In genomic region chr1:155911156-155912055, GRCh38 we compare ENCODE assay signal across 1 cellular context.
TF ChIP-seq lines count a peak whose summit lies in the region.

RIT1 (minus strand) TSS chr1:155911349; CDS start chr1:155910761, 588 bp downstream.

TF ChIP-seq in HepG2, 621 proteins besides CTCF, POLR2A, EP300 and RAD21 (continued from another document and continues in another):
- TF ChIP-seq, protein P1, sequence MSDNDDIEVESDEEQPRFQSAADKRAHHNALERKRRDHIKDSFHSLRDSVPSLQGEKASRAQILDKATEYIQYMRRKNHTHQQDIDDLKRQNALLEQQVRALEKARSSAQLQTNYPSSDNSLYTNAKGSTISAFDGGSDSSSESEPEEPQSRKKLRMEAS (IDR thresholded peaks at IDR 0.05) = no peak
- TF ChIP-seq ZNF629 (CRISPR knock-in tag; conservative IDR thresholded peaks at IDR 0.05) (no peak), HNF4A (CRISPR knock-in tag; IDR thresholded peaks at IDR 0.05) (no peak), ZNF335 (CRISPR knock-in tag; IDR thresholded peaks at IDR 0.05) (no peak), ZFX (CRISPR knock-in tag; IDR thresholded peaks at IDR 0.05; ENCODE audit: low read depth) (peak; percentile 37; the same call in 1 of the 2 replicates), REPIN1 (CRISPR knock-in tag; IDR thresholded peaks at IDR 0.05; ENCODE audit: borderline replicate concordance, low read depth) (no peak; the same call in 1 of the 2 replicates), MYNN (CRISPR knock-in tag; IDR thresholded peaks at IDR 0.05; ENCODE audit: low read depth) (no peak), FOXM1 (CRISPR knock-in tag; IDR thresholded peaks at IDR 0.05) (no peak), CAMTA2 (CRISPR knock-in tag; IDR thresholded peaks at IDR 0.05; ENCODE audit: borderline replicate concordance) (no peak), HMGA1 (CRISPR knock-in tag; conservative IDR thresholded peaks at IDR 0.05) (no peak), NCOA2 (CRISPR knock-in tag; IDR thresholded peaks at IDR 0.05) (peak; percentile 43; the same call in 1 of the 2 replicates), ERF (CRISPR knock-in tag; IDR thresholded peaks at IDR 0.05) (no peak), ARNT (IDR thresholded peaks at IDR 0.05) (no peak), RFX1 (IDR thresholded peaks at IDR 0.05) (no peak), MZF1 (CRISPR knock-in tag; IDR thresholded peaks at IDR 0.05; ENCODE audit: borderline replicate concordance) (no peak), ZNF652 (CRISPR knock-in tag; IDR thresholded peaks at IDR 0.05; ENCODE audit: borderline replicate concordance, low read depth) (no peak), RORA (CRISPR knock-in tag; IDR thresholded peaks at IDR 0.05) (no peak), ZEB1 (IDR thresholded peaks at IDR 0.05; ENCODE audit: insufficient replicate concordance, low read depth) (no peak), ZNF24 (IDR thresholded peaks at IDR 0.05) (no peak), ZNF205 (CRISPR knock-in tag; IDR thresholded peaks at IDR 0.05) (no peak), MEIS2 (CRISPR knock-in tag; IDR thresholded peaks at IDR 0.05) (peak; percentile 59; the same call in 1 of the 2 replicates), PRPF4 (IDR thresholded peaks at IDR 0.05; ENCODE audit: low read depth, low read length, poor library complexity, severe bottlenecking) (no peak), ZNF772 (CRISPR knock-in tag; IDR thresholded peaks at IDR 0.05) (no peak), ZBTB39 (CRISPR knock-in tag; IDR thresholded peaks at IDR 0.05) (no peak), RBM39 (IDR thresholded peaks at IDR 0.05; ENCODE audit: low read depth, low read length, poor library complexity, severe bottlenecking) (peak; percentile 52), ZNF547 (CRISPR knock-in tag; IDR thresholded peaks at IDR 0.05) (no peak), POGZ (CRISPR knock-in tag; IDR thresholded peaks at IDR 0.05) (no peak), XRCC5 (optimal IDR thresholded peaks at IDR 0.05; ENCODE audit: low read length) (peak; percentile 51), ZNF784 (CRISPR knock-in tag; IDR thresholded peaks at IDR 0.05; ENCODE audit: borderline replicate concordance) (no peak), NONO (IDR thresholded peaks at IDR 0.05) (no peak), NONO (CRISPR knock-in tag; conservative IDR thresholded peaks at IDR 0.05) (peak; percentile 46; the same call in 1 of the 2 replicates), ELF4 (CRISPR knock-in tag; IDR thresholded peaks at IDR 0.05; ENCODE audit: borderline replicate concordance) (no peak), ZNF782 (CRISPR knock-in tag; IDR thresholded peaks at IDR 0.05; ENCODE audit: borderline replicate concordance) (peak; percentile 56; the same call in 1 of the 2 replicates), RBM22 (optimal IDR thresholded peaks at IDR 0.05; ENCODE audit: low read length) (peak; percentile 59)
- TF ChIP-seq, protein P2, sequence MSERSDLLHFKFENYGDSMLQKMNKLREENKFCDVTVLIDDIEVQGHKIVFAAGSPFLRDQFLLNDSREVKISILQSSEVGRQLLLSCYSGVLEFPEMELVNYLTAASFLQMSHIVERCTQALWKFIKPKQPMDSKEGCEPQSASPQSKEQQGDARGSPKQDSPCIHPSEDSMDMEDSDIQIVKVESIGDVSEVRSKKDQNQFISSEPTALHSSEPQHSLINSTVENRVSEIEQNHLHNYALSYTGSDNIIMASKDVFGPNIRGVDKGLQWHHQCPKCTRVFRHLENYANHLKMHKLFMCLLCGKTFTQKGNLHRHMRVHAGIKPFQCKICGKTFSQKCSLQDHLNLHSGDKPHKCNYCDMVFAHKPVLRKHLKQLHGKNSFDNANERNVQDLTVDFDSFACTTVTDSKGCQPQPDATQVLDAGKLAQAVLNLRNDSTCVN (CRISPR knock-in tag; IDR thresholded peaks at IDR 0.05; ENCODE audit: borderline replicate concordance) = no peak
- TF ChIP-seq, protein P3, sequence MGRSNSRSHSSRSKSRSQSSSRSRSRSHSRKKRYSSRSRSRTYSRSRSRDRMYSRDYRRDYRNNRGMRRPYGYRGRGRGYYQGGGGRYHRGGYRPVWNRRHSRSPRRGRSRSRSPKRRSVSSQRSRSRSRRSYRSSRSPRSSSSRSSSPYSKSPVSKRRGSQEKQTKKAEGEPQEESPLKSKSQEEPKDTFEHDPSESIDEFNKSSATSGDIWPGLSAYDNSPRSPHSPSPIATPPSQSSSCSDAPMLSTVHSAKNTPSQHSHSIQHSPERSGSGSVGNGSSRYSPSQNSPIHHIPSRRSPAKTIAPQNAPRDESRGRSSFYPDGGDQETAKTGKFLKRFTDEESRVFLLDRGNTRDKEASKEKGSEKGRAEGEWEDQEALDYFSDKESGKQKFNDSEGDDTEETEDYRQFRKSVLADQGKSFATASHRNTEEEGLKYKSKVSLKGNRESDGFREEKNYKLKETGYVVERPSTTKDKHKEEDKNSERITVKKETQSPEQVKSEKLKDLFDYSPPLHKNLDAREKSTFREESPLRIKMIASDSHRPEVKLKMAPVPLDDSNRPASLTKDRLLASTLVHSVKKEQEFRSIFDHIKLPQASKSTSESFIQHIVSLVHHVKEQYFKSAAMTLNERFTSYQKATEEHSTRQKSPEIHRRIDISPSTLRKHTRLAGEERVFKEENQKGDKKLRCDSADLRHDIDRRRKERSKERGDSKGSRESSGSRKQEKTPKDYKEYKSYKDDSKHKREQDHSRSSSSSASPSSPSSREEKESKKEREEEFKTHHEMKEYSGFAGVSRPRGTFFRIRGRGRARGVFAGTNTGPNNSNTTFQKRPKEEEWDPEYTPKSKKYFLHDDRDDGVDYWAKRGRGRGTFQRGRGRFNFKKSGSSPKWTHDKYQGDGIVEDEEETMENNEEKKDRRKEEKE (IDR thresholded peaks at IDR 0.05) = no peak
- TF ChIP-seq, protein P4, sequence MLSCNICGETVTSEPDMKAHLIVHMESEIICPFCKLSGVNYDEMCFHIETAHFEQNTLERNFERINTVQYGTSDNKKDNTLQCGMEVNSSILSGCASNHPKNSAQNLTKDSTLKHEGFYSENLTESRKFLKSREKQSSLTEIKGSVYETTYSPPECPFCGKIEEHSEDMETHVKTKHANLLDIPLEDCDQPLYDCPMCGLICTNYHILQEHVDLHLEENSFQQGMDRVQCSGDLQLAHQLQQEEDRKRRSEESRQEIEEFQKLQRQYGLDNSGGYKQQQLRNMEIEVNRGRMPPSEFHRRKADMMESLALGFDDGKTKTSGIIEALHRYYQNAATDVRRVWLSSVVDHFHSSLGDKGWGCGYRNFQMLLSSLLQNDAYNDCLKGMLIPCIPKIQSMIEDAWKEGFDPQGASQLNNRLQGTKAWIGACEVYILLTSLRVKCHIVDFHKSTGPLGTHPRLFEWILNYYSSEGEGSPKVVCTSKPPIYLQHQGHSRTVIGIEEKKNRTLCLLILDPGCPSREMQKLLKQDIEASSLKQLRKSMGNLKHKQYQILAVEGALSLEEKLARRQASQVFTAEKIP (CRISPR knock-in tag; IDR thresholded peaks at IDR 0.05; ENCODE audit: borderline replicate concordance) = no peak
- TF ChIP-seq, protein P5, sequence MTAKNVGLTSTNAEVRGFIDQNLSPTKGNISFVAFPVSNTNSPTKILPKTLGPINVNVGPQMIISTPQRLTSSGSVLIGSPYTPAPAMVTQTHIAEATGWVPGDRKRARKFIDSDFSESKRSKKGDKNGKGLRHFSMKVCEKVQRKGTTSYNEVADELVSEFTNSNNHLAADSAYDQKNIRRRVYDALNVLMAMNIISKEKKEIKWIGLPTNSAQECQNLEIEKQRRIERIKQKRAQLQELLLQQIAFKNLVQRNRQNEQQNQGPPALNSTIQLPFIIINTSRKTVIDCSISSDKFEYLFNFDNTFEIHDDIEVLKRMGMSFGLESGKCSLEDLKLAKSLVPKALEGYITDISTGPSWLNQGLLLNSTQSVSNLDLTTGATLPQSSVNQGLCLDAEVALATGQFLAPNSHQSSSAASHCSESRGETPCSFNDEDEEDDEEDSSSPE (CRISPR knock-in tag; IDR thresholded peaks at IDR 0.05) = peak; percentile 50
- TF ChIP-seq, protein P6, sequence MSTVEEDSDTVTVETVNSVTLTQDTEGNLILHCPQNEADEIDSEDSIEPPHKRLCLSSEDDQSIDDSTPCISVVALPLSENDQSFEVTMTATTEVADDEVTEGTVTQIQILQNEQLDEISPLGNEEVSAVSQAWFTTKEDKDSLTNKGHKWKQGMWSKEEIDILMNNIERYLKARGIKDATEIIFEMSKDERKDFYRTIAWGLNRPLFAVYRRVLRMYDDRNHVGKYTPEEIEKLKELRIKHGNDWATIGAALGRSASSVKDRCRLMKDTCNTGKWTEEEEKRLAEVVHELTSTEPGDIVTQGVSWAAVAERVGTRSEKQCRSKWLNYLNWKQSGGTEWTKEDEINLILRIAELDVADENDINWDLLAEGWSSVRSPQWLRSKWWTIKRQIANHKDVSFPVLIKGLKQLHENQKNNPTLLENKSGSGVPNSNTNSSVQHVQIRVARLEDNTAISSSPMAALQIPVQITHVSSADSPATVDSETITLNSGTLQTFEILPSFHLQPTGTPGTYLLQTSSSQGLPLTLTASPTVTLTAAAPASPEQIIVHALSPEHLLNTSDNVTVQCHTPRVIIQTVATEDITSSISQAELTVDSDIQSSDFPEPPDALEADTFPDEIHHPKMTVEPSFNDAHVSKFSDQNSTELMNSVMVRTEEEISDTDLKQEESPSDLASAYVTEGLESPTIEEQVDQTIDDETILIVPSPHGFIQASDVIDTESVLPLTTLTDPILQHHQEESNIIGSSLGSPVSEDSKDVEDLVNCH (CRISPR knock-in tag; IDR thresholded peaks at IDR 0.05) = no peak
- TF ChIP-seq, protein P7, sequence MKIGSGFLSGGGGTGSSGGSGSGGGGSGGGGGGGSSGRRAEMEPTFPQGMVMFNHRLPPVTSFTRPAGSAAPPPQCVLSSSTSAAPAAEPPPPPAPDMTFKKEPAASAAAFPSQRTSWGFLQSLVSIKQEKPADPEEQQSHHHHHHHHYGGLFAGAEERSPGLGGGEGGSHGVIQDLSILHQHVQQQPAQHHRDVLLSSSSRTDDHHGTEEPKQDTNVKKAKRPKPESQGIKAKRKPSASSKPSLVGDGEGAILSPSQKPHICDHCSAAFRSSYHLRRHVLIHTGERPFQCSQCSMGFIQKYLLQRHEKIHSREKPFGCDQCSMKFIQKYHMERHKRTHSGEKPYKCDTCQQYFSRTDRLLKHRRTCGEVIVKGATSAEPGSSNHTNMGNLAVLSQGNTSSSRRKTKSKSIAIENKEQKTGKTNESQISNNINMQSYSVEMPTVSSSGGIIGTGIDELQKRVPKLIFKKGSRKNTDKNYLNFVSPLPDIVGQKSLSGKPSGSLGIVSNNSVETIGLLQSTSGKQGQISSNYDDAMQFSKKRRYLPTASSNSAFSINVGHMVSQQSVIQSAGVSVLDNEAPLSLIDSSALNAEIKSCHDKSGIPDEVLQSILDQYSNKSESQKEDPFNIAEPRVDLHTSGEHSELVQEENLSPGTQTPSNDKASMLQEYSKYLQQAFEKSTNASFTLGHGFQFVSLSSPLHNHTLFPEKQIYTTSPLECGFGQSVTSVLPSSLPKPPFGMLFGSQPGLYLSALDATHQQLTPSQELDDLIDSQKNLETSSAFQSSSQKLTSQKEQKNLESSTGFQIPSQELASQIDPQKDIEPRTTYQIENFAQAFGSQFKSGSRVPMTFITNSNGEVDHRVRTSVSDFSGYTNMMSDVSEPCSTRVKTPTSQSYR (CRISPR knock-in tag; IDR thresholded peaks at IDR 0.05; ENCODE audit: borderline replicate concordance) = no peak
- TF ChIP-seq, protein P8, sequence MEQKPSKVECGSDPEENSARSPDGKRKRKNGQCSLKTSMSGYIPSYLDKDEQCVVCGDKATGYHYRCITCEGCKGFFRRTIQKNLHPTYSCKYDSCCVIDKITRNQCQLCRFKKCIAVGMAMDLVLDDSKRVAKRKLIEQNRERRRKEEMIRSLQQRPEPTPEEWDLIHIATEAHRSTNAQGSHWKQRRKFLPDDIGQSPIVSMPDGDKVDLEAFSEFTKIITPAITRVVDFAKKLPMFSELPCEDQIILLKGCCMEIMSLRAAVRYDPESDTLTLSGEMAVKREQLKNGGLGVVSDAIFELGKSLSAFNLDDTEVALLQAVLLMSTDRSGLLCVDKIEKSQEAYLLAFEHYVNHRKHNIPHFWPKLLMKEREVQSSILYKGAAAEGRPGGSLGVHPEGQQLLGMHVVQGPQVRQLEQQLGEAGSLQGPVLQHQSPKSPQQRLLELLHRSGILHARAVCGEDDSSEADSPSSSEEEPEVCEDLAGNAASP (CRISPR knock-in tag; IDR thresholded peaks at IDR 0.05; ENCODE audit: borderline replicate concordance) = no peak
- TF ChIP-seq, protein P9, sequence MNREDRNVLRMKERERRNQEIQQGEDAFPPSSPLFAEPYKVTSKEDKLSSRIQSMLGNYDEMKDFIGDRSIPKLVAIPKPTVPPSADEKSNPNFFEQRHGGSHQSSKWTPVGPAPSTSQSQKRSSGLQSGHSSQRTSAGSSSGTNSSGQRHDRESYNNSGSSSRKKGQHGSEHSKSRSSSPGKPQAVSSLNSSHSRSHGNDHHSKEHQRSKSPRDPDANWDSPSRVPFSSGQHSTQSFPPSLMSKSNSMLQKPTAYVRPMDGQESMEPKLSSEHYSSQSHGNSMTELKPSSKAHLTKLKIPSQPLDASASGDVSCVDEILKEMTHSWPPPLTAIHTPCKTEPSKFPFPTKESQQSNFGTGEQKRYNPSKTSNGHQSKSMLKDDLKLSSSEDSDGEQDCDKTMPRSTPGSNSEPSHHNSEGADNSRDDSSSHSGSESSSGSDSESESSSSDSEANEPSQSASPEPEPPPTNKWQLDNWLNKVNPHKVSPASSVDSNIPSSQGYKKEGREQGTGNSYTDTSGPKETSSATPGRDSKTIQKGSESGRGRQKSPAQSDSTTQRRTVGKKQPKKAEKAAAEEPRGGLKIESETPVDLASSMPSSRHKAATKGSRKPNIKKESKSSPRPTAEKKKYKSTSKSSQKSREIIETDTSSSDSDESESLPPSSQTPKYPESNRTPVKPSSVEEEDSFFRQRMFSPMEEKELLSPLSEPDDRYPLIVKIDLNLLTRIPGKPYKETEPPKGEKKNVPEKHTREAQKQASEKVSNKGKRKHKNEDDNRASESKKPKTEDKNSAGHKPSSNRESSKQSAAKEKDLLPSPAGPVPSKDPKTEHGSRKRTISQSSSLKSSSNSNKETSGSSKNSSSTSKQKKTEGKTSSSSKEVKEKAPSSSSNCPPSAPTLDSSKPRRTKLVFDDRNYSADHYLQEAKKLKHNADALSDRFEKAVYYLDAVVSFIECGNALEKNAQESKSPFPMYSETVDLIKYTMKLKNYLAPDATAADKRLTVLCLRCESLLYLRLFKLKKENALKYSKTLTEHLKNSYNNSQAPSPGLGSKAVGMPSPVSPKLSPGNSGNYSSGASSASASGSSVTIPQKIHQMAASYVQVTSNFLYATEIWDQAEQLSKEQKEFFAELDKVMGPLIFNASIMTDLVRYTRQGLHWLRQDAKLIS (CRISPR knock-in tag; IDR thresholded peaks at IDR 0.05) = no peak
